3 cellular contexts compared by ENCODE assay signal in the genomic region with DNA sequence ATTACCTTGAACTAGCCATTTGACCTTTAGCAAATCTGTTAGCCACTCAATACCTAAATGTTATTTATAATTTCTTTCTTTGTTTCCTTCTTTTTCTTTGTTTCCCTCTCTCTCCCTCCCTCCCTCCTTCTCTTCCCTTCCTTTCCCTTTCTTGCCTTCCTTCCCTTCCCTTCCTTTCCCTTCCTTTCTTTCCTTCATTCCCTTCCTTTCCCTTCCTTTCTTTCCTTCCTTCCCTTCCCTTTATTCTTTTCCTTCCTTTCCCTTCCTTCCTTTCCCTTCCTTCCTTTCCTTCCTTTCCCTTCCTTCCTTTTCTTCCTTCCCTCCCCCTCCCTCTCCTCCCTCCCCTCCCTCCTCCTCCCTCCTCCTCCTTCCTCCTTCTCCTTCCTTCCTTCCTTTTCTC.
"Had no signal": no experiment of that assay in that cellular context is flagged by ENCODE, and none has a peak within 500 bp of the region (broad histone marks: within the 10 kb centered on the region; RNA-seq: fewer than 3 reads in every experiment).

No MANE protein-coding gene starts in this region.

- DNase-seq: GDM1, GF-D8 had no signal

- H3K4me3 ChIP-seq: GM12878 had no signal
